ENCODE assay signal across 2 cellular contexts in genomic region chrX:153113851-153114250, GRCh38. TPM values are rescaled to one million over a fixed set of nuclear protein-coding genes. Genes with fewer than 3 reads are reported as not detected.
"Had no signal": no experiment of that assay in that cellular context is flagged by ENCODE, and none has a peak within 500 bp of the region (broad histone marks: within the 10 kb centered on the region; RNA-seq: fewer than 3 reads in every experiment).

No MANE protein-coding gene starts in this region.

RNA-seq across cellular contexts. Expression of gene PNMA3, which starts 57.6 kb away (rescaled TPM):
- total RNA-seq: G401, GM12878 had no signal
